In the genomic region with DNA sequence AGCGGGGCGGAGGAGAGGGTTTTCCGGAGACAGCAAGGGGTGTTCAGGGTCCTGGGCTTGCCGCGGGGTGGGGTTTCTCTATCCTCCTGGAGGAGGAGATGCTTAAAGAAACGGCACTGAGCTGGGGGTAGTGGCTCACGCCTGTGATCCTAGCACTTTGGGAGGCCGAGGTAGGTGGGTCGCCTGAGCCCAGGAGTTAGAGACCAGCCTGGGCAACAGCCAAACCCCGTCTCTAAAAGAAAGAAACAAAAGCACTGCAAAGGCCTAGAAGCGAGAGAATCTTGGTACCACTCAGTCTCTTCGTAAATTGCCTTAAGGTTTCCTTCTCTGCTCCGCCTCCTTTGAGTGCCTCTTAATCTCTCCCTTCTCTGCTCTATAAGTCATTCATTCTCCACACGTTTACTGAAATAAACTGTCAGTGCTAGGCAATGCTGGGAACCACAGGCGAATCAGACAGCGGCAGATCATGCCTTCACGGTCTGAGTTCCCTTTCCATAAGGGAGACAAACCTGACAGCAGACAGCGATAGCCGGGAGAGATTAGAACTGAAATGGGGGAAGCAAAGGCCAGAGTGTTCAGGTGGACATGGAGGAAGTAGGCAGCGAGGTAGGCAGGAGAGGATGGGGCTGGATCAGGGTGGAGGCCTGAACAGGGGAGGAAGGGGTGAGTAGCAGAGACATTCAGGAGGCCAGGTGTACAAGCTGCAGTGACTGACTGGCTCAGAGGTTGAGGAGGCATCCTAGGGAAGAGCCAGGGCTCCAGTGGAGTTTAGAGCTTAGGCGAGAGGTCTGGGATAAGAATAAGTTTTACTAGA, we compare ENCODE assay signal across 8 cellular contexts. TPM values are rescaled to one million over a fixed set of nuclear protein-coding genes. Genes with fewer than 3 reads are reported as not detected.
DNase-seq lines count a peak whose midpoint lies in the region; ATAC-seq and TF ChIP-seq lines count a peak whose summit lies in the region.

No MANE protein-coding gene starts in this region.

- no peak for TF ChIP-seq POLR2A in vagina (IDR thresholded peaks at IDR 0.05)

- H2BK15ac ChIP-seq in mesenchymal stem cell (ENCODE audit: low read depth, poor library complexity, severe bottlenecking) = no peak overlapping the region

- peaks cover 0 to 32% (median 24%) of the 10 kb centered on the region in 9 donors for H3K4me1 ChIP-seq in heart right ventricle
- H3K4me1 ChIP-seq in mesenchymal stem cell (ENCODE audit: control insufficient read depth, insufficient read depth, low read depth, low read length) = peaks cover 17% of the 10 kb centered on the region
- H3K4me1 ChIP-seq in vagina = peaks cover 20% of the 10 kb centered on the region

- ATAC-seq in heart right ventricle (peak in 3 of 8 donors; percentile 1 to 5 (median 1)), Right ventricle myocardium inferior (no peak), HG03196 (IDR thresholded peaks at IDR 0.05; ENCODE audit: unreplicated experiment) (no peak), HG03159 (IDR thresholded peaks at IDR 0.05; ENCODE audit: unreplicated experiment) (no peak)

- intact Hi-C loops in heart right ventricle (cut with DNase I) = loop anchor here in 4 of 10 donors (1.0 to 10.0 kb wide), 5 partner anchors 72 to 311 kb away; a partner anchor contains a TSS
- intact Hi-C loops in Right ventricle myocardium inferior (cut with DNase I) = loop anchor here (5.0 kb wide), 1 partner anchor 278 kb away; a partner anchor contains a TSS
- intact Hi-C loops in vagina (cut with DNase I) = no loop called here

- peak overlapping the region; percentile 81 to 92 for H3K18ac ChIP-seq in mesenchymal stem cell (ENCODE audit: low read depth in 1 of 2, low read length in 2 of 2)

- 10 to 14% methylated on average over 21 of the region's 21 CpGs for WGBS in heart right ventricle, 2 donors
- 22% methylated on average over 20 of the region's 21 CpGs for WGBS in mesenchymal stem cell

- DNase-seq in heart right ventricle (no peak), Right ventricle myocardium inferior (ENCODE audit: missing footprints) (no peak), brain microvascular endothelial cell (no peak), mesenchymal stem cell (no peak), vagina (ENCODE audit: extremely low spot score in 2 of 2) (no peak)
- DNase-seq in stimulated activated CD4-positive, alpha-beta T cell treated with anti-CD3 and anti-CD28 coated beads, Interleukin-4, amount 100 ng/mL, for 24 hours = no peak

- H2AFZ ChIP-seq in mesenchymal stem cell (ENCODE audit: low read depth, low read length) = peak overlapping the region; percentile 54

- H4K91ac ChIP-seq in mesenchymal stem cell (ENCODE audit: low read length) = peak overlapping the region; percentile 64

- H3K23ac ChIP-seq in mesenchymal stem cell (ENCODE audit: low read length in 2 of 2) = no peak overlapping the region

- H3K9ac ChIP-seq in mesenchymal stem cell (ENCODE audit: low read length) = peak overlapping the region; percentile 96

- H3K36me3 ChIP-seq in heart right ventricle (peaks cover 0 to 46% (median 39%) of the 10 kb centered on the region in 9 donors), brain microvascular endothelial cell (replicated peaks) (peaks cover 29% of the 10 kb centered on the region), mesenchymal stem cell (ENCODE audit: control insufficient read depth in 1 of 2, insufficient read depth in 2 of 2, low read depth in 1 of 2, low read length in 2 of 2) (peaks cover 31 to 39% of the 10 kb centered on the region in 2 experiments), vagina (peaks cover 0 to 46% of the 10 kb centered on the region in 2 donors)

- peak overlapping the region; percentile 92 for H4K8ac ChIP-seq in mesenchymal stem cell (ENCODE audit: low read length)

- H3K9me3 ChIP-seq in heart right ventricle = no peaks in the 10 kb centered on the region
- no peaks in the 10 kb centered on the region for H3K9me3 ChIP-seq in mesenchymal stem cell (ENCODE audit: control insufficient read depth, low read length)
- no peaks in the 10 kb centered on the region for H3K9me3 ChIP-seq in vagina

- no peak for TF ChIP-seq CTCF in heart right ventricle (IDR thresholded peaks at IDR 0.05)
- no peak for TF ChIP-seq CTCF in brain microvascular endothelial cell (IDR thresholded peaks at IDR 0.05; ENCODE audit: low read depth, low read length, missing control alignments)
- no peak for TF ChIP-seq CTCF in vagina (IDR thresholded peaks at IDR 0.05)

- peak overlapping the region; percentile 64 to 94 for H3K4ac ChIP-seq in mesenchymal stem cell (ENCODE audit: low read depth in 1 of 2, low read length in 2 of 2)

- peak overlapping the region in 1 of 2 experiments; percentile 7 for H2BK12ac ChIP-seq in mesenchymal stem cell (ENCODE audit: low read length in 2 of 2)

- in situ Hi-C loops in brain microvascular endothelial cell (cut with HindIII; ENCODE audit: low pct_ligation_motif_present, low sequenced_read_pairs) = no loop called here

- peak overlapping the region; percentile 69 to 98 (median 82) for H3K4me3 ChIP-seq in heart right ventricle
- peak overlapping the region; percentile 99 for H3K4me3 ChIP-seq in brain microvascular endothelial cell (ENCODE audit: low read depth, low read length)
- peak overlapping the region; percentile 94 to 97 for H3K4me3 ChIP-seq in mesenchymal stem cell (ENCODE audit: insufficient read depth in 1 of 2, low read depth in 1 of 2, low read length in 2 of 2)
- peak overlapping the region; percentile 82 to 98 for H3K4me3 ChIP-seq in vagina

- peak overlapping the region; percentile 67 for H3K4me2 ChIP-seq in mesenchymal stem cell (ENCODE audit: low read length, poor library complexity, severe bottlenecking)

- peak overlapping the region; percentile 30 for H2AK5ac ChIP-seq in mesenchymal stem cell (ENCODE audit: low read length, severe bottlenecking)

- H3K27ac ChIP-seq in heart right ventricle (peak overlapping the region; percentile 66 to 99 (median 92)), brain microvascular endothelial cell (peak overlapping the region; percentile 64), mesenchymal stem cell (ENCODE audit: low read length, poor library complexity, severe bottlenecking) (peak overlapping the region; percentile 60), vagina (peak overlapping the region; percentile 80)

- H3K27me3 ChIP-seq in heart right ventricle (no peaks in the 10 kb centered on the region), brain microvascular endothelial cell (replicated peaks) (no peaks in the 10 kb centered on the region), mesenchymal stem cell (ENCODE audit: control insufficient read depth in 1 of 2, insufficient read depth in 1 of 2, low read length in 2 of 2) (no peaks in the 10 kb centered on the region), vagina (no peaks in the 10 kb centered on the region)

- H2BK5ac ChIP-seq in mesenchymal stem cell (ENCODE audit: low read depth, low read length, poor library complexity, severe bottlenecking) = no peak overlapping the region

- H2BK120ac ChIP-seq in mesenchymal stem cell (ENCODE audit: low read depth, low read length) = peak overlapping the region; percentile 71

- H3K14ac ChIP-seq in mesenchymal stem cell (ENCODE audit: low read length in 2 of 2) = no peak overlapping the region

- H3K79me1 ChIP-seq in mesenchymal stem cell (replicated peaks; ENCODE audit: low read length, poor library complexity, severe bottlenecking) = peaks cover 21% of the 10 kb centered on the region

RNA-seq across cellular contexts. Expression of a gene that starts 0.6 kb away (rescaled TPM):
- total RNA-seq in heart right ventricle (100 to 1,000 TPM; 505 to 677 (median 631) TPM), Right ventricle myocardium inferior (660 TPM), vagina (349 TPM)
- polyA plus RNA-seq in heart right ventricle = 100 to 1,000 TPM; 572 to 845 TPM
- 221 TPM for polyA plus RNA-seq in mesenchymal stem cell (2013, experiment 1 of 2)
- 218 TPM for polyA plus RNA-seq in mesenchymal stem cell (2013, experiment 2 of 2)

RNA-seq across cellular contexts. Expression of a gene that starts 1.8 kb away (rescaled TPM):
- total RNA-seq in heart right ventricle (1 to 10 TPM in 8 of 10 donors, under 1 TPM in 2; 0.52 to 9.1 (median 1.5) TPM), Right ventricle myocardium inferior (3.1 TPM), vagina (47.9 TPM)
- polyA plus RNA-seq in heart right ventricle = 1 to 10 TPM in 1 of 2 donors, under 1 TPM in 1; 0.99 to 2.1 TPM
- polyA plus RNA-seq in mesenchymal stem cell (2013, experiment 1 of 2) = 0.14 TPM
- 0.08 TPM for polyA plus RNA-seq in mesenchymal stem cell (2013, experiment 2 of 2)

RNA-seq across cellular contexts. Expression of a gene that starts 27.9 kb away (rescaled TPM):
- total RNA-seq in heart right ventricle = 100 to 1,000 TPM; 129 to 291 (median 149) TPM
- polyA plus RNA-seq in heart right ventricle = 100 to 1,000 TPM in 1 of 2 donors, 10 to 100 TPM in 1; 92.4 to 189 TPM
- total RNA-seq in Right ventricle myocardium inferior = 145 TPM
- 259 TPM for polyA plus RNA-seq in mesenchymal stem cell (2013, experiment 1 of 2)
- 250 TPM for polyA plus RNA-seq in mesenchymal stem cell (2013, experiment 2 of 2)
- 513 TPM for total RNA-seq in vagina
